ENCODE assay signal across 13 cellular contexts in genomic region chr21:38810826-38811164, GRCh38. TPM values are rescaled to one million over a fixed set of nuclear protein-coding genes. Genes with fewer than 3 reads are reported as not detected.
DNase-seq lines count a peak whose midpoint lies in the region; ATAC-seq, FAIRE-seq and TF ChIP-seq lines count a peak whose summit lies in the region.
"Had no signal": no experiment of that assay in that cellular context is flagged by ENCODE, and none has a peak within 500 bp of the region (broad histone marks: within the 10 kb centered on the region; RNA-seq: fewer than 3 reads in every experiment).

No MANE protein-coding gene starts in this region.

- no peaks in the 10 kb centered on the region for H3K9me1 ChIP-seq in endothelial cell of umbilical vein (replicated peaks; ENCODE audit: control insufficient read depth, extremely low read depth, insufficient read depth, low read length)

- peaks cover 61% of the 10 kb centered on the region for H3K36me3 ChIP-seq in left ventricle myocardium inferior
- peaks cover 22 to 39% of the 10 kb centered on the region in 2 experiments for H3K36me3 ChIP-seq in endothelial cell of umbilical vein (ENCODE audit: control insufficient read depth in 2 of 2, extremely low read depth in 1 of 2, insufficient read depth in 2 of 2, low read length in 2 of 2)
- peaks cover 49% of the 10 kb centered on the region for H3K36me3 ChIP-seq in neutrophil
- H3K36me3 ChIP-seq in uterus = no peaks in the 10 kb centered on the region

- peak overlapping the region; percentile 93 for H3K4me3 ChIP-seq in left ventricle myocardium inferior
- H3K4me3 ChIP-seq in endothelial cell of umbilical vein (replicated peaks in 1 of 3; ENCODE audit: insufficient read depth in 1 of 3, low read depth in 1 of 3, low read length in 3 of 3) = peak overlapping the region in 1 of 3 experiments; percentile 23
- H3K4me3 ChIP-seq in neutrophil (ENCODE audit: low read depth in 1 of 2, low read length in 1 of 2) = peak overlapping the region; percentile 18 to 97
- no peak overlapping the region for H3K4me3 ChIP-seq in uterus

- no peak overlapping the region for H2AFZ ChIP-seq in endothelial cell of umbilical vein (ENCODE audit: low read depth, low read length)

- BruUV-seq in endothelial cell of umbilical vein (replicated peaks; lab: Mats Ljungman, UMichigan) = TSS peak; percentile 30

- FAIRE-seq in endothelial cell of umbilical vein (lab: Jason Lieb, UNC) = peak; percentile 54
- FAIRE-seq: TTC549 had no signal

- peaks cover 68% of the 10 kb centered on the region for H3K79me2 ChIP-seq in endothelial cell of umbilical vein (ENCODE audit: control insufficient read depth, insufficient read depth, low read length)

- POLR2A ChIA-PET in endothelial cell of umbilical vein (lab: Charles Lee) = no interaction called here

- intact Hi-C loops in left ventricle myocardium inferior (cut with micrococcal nuclease) = no loop called here
- intact Hi-C loops in left cardiac atrium (cut with DNase I) = no loop called here
- intact Hi-C loops in endothelial cell of umbilical vein (cut with micrococcal nuclease) = loop anchor here (1.0 kb wide), 1 partner anchor 43 kb away; no protein-coding TSS in a partner anchor
- intact Hi-C loops in uterus (cut with DNase I; ENCODE audit: low total_unique reads) = no loop called here

- H3K27ac ChIP-seq in left ventricle myocardium inferior (replicated peaks) (peak overlapping the region; percentile 94), endothelial cell of umbilical vein (ENCODE audit: insufficient read depth, low read depth, low read length) (peak overlapping the region; percentile 85), neutrophil (peak overlapping the region; percentile 79), uterus (peak overlapping the region; percentile 94 to 98)

- H3K4me1 ChIP-seq in left ventricle myocardium inferior (peaks cover 88% of the 10 kb centered on the region), endothelial cell of umbilical vein (ENCODE audit: control insufficient read depth, extremely low read depth, insufficient read depth, low read length) (peaks cover 43% of the 10 kb centered on the region), neutrophil (ENCODE audit: control insufficient read depth in 1 of 2, insufficient read depth in 1 of 2, low read depth in 1 of 2, low read length in 1 of 2) (peaks cover 47 to 54% of the 10 kb centered on the region in 2 experiments), uterus (no peaks in the 10 kb centered on the region)

- CTCF ChIA-PET in endothelial cell of umbilical vein (lab: Charles Lee) = interaction anchor here (0.6 to 1.5 kb wide), 4 partner anchors 12 to 640 kb away, joined by 3 to 4 read pairs (median 3); no protein-coding TSS in a partner anchor

- peak overlapping the region; percentile 69 for H3K4me2 ChIP-seq in endothelial cell of umbilical vein (ENCODE audit: insufficient read depth, low read length)

- no peak for DNase-seq in left ventricle myocardium inferior
- DNase-seq in left cardiac atrium = no peak
- DNase-seq in endothelial cell of umbilical vein (ENCODE audit: low read depth, low spot score) = no peak
- DNase-seq in uterus = no peak
- no peak for DNase-seq in stimulated activated CD8-positive, alpha-beta memory T cell treated with anti-CD3 and anti-CD28 coated beads, Interleukin-4, amount 100 ng/mL, for 48 hours
- DNase-seq in NCI-H187 treated with DMSO at 0.1 percent for 48 hours (lab: John Stamatoyannopoulos, UW) = no peak
- DNase-seq: immature natural killer cell; NCI-H2171; stimulated activated CD4-positive, alpha-beta T cell treated with anti-CD3 and anti-CD28 coated beads, Interleukin-2, amount 100 ng/mL, for 24 hours; stimulated activated naive CD8-positive, alpha-beta T cell treated with anti-CD3 and anti-CD28 coated beads, Interleukin-15, amount 100 ng/mL, for 72 hours had no signal

- no peak for ATAC-seq in left cardiac atrium
- ATAC-seq in HG02970 (IDR thresholded peaks at IDR 0.05; ENCODE audit: low FRiP score, unreplicated experiment) = no peak
- ATAC-seq: stimulated activated naive CD8-positive, alpha-beta T cell treated with anti-CD3 and anti-CD28 coated beads, Interleukin-15, amount 100 ng/mL, for 72 hours had no signal

- dilution Hi-C loops in endothelial cell of umbilical vein (cut with MboI; ENCODE audit: extremely low pct_ligation_motif_present, low sequenced_read_pairs) = no loop called here

- H3K27me3 ChIP-seq in left ventricle myocardium inferior (ENCODE audit: low read depth) (no peaks in the 10 kb centered on the region), endothelial cell of umbilical vein (ENCODE audit: control insufficient read depth in 2 of 2, insufficient read depth in 2 of 2, low read length in 2 of 2) (no peaks in the 10 kb centered on the region), neutrophil (no peaks in the 10 kb centered on the region), uterus (no peaks in the 10 kb centered on the region)

- H3K9ac ChIP-seq in endothelial cell of umbilical vein (replicated peaks; ENCODE audit: extremely low read depth, insufficient read depth, low read length) = peak overlapping the region; percentile 50

- peaks cover 3% of the 10 kb centered on the region for H4K20me1 ChIP-seq in endothelial cell of umbilical vein (replicated peaks; ENCODE audit: control insufficient read depth, extremely low read depth, insufficient read depth, low read length)

- H3K9me3 ChIP-seq in left ventricle myocardium inferior (replicated peaks) = no peaks in the 10 kb centered on the region
- no peaks in the 10 kb centered on the region for H3K9me3 ChIP-seq in endothelial cell of umbilical vein (replicated peaks; ENCODE audit: control insufficient read depth, insufficient read depth, low read length)
- H3K9me3 ChIP-seq in neutrophil = no peaks in the 10 kb centered on the region
- no peaks in the 10 kb centered on the region for H3K9me3 ChIP-seq in uterus

- TF ChIP-seq CTCF in left ventricle myocardium inferior (IDR thresholded peaks at IDR 0.05; ENCODE audit: borderline replicate concordance) (no peak), endothelial cell of umbilical vein (IDR thresholded peaks at IDR 0.05; ENCODE audit: extremely low read depth in 1 of 2, insufficient read depth in 1 of 2, low read depth in 1 of 2, low read length in 2 of 2) (no peak), neutrophil (IDR thresholded peaks at IDR 0.05) (no peak), uterus (IDR thresholded peaks at IDR 0.05) (no peak)

- TF ChIP-seq POLR2A in endothelial cell of umbilical vein (IDR thresholded peaks at IDR 0.05; ENCODE audit: low read depth, low read length) (no peak), uterus (IDR thresholded peaks at IDR 0.05) (no peak)

TF ChIP-seq in endothelial cell of umbilical vein, 7 proteins besides CTCF, POLR2A, EP300 and RAD21:
- TF ChIP-seq GATA2 (IDR thresholded peaks at IDR 0.05; ENCODE audit: insufficient read depth, insufficient read length, low read depth, low read length) (no peak), EZH2 (IDR thresholded peaks at IDR 0.05; ENCODE audit: borderline replicate concordance, low read depth, low read length, severe bottlenecking) (no peak), MAX (IDR thresholded peaks at IDR 0.05; ENCODE audit: insufficient read depth, insufficient read length) (no peak), MYC (IDR thresholded peaks at IDR 0.05; ENCODE audit: low read depth, low read length) (no peak)

RNA-seq across cellular contexts. Expression of gene ETS2, which starts 5.1 kb away (rescaled TPM):
- total RNA-seq in left ventricle myocardium inferior (40.9 TPM), left cardiac atrium (100 to 1,000 TPM in 1 of 2 donors, 10 to 100 TPM in 1; 48.7 to 114 TPM), endothelial cell of umbilical vein (42.1 and 54.5 TPM in 2 replicates), uterus (100 to 1,000 TPM in 2 of 4 donors, 10 to 100 TPM in 2; 72.6 to 147 (median 98.5) TPM)
- polyA plus RNA-seq in endothelial cell of umbilical vein = 14.3 and 16.3 TPM in 2 replicates
- polyA plus RNA-seq in endothelial cell of umbilical vein (2011; cell fraction: cytosol; rRNA removed) = 19.5 and 21.1 TPM in 2 replicates
- polyA plus RNA-seq in endothelial cell of umbilical vein (2011; cell fraction: nucleus; rRNA removed) = 38.9 and 39.4 TPM in 2 replicates
- 21.6 and 28.1 TPM in 2 replicates for polyA plus RNA-seq in endothelial cell of umbilical vein (2012)
- 22.2 and 22.3 TPM in 2 replicates for polyA minus RNA-seq in endothelial cell of umbilical vein
- 22.4 TPM for polyA minus RNA-seq in endothelial cell of umbilical vein (2011; cell fraction: cytosol; rRNA and poly(A)+ RNA removed)
- polyA minus RNA-seq in endothelial cell of umbilical vein (2011; cell fraction: nucleus; rRNA and poly(A)+ RNA removed) = 17.9 and 19.1 TPM in 2 replicates

Comparison
In these comparisons a context has a peak if more than half of its experiments do, and no peak if none do; other contexts are left out.
1. H3K4me3 ChIP-seq: peak in left ventricle myocardium inferior (single experiment) and neutrophil (2 of 2); none in uterus (0 of 2).
2. Peak in every context shown above with its lines, with median percentiles within 50 percentile points of each other: H3K27ac ChIP-seq.